ENCODE assay signal across 11 cellular contexts in genomic region chr18:9494778-9495302, GRCh38. TPM values are rescaled to one million over a fixed set of nuclear protein-coding genes. Genes with fewer than 3 reads are reported as not detected.
DNase-seq lines count a peak whose midpoint lies in the region; ATAC-seq and TF ChIP-seq lines count a peak whose summit lies in the region.
"Had no signal": no experiment of that assay in that cellular context is flagged by ENCODE, and none has a peak within 500 bp of the region (broad histone marks: within the 10 kb centered on the region; RNA-seq: fewer than 3 reads in every experiment).

No MANE protein-coding gene starts in this region.

- POLR2A ChIA-PET in WTC11 (lab: Charles Lee), result no interaction called here

- peaks cover 33% of the 10 kb centered on the region for H3K4me1 Mint-ChIP-seq in activated CD8-positive, alpha-beta memory T cell treated with anti-CD3 and anti-CD28 coated beads, Interleukin-2, amount 10 ng/mL, durations not matched to agents 7 days and 5 days
- peaks cover 49% of the 10 kb centered on the region for H3K4me1 Mint-ChIP-seq in WTC11

- CTCF ChIA-PET in activated CD8-positive, alpha-beta memory T cell treated with anti-CD3 and anti-CD28 coated beads, Interleukin-2, amount 10 ng/mL, durations not matched to agents 7 days and 5 days (lab: Charles Lee), result interaction anchor here (2.7 kb wide), 1 partner anchor 22 kb away, joined by 6 read pairs; no protein-coding TSS in a partner anchor
- CTCF ChIA-PET in WTC11 (lab: Charles Lee), result no interaction called here

- H3K4me3 Mint-ChIP-seq in activated CD8-positive, alpha-beta memory T cell treated with anti-CD3 and anti-CD28 coated beads, Interleukin-2, amount 10 ng/mL, durations not matched to agents 7 days and 5 days, result no peak overlapping the region
- peak overlapping the region; percentile 14; the same call in 1 of the 2 replicates for H3K4me3 Mint-ChIP-seq in WTC11

- no peak for TF ChIP-seq CTCF in WTC11 (IDR thresholded peaks at IDR 0.05)

- peak; percentile 72 for DNase-seq in activated CD8-positive, alpha-beta memory T cell treated with anti-CD3 and anti-CD28 coated beads, Interleukin-2, amount 10 ng/mL, durations not matched to agents 7 days and 5 days
- DNase-seq in activated CD8-positive, alpha-beta memory T cell treated with anti-CD3 and anti-CD28 coated beads, Interleukin-2, amount 50 U/mL, for 4 hours, result no peak
- no peak for DNase-seq in WTC11 (ENCODE audit: low spot score)
- no peak for DNase-seq in stimulated activated naive CD8-positive, alpha-beta T cell treated with anti-CD3 and anti-CD28 coated beads, Interleukin-15, Interleukin-2, amounts not matched to agents 100 U/mL and 50 U/mL, for 24 hours
- DNase-seq in NCI-H2029 (lab: John Stamatoyannopoulos, UW), result no peak
- DNase-seq in HT-29 (ENCODE audit: low spot score), result no peak
- DNase-seq in NCI-H2107 treated with DMSO at 0.1 percent for 48 hours (lab: John Stamatoyannopoulos, UW; ENCODE audit: unreplicated experiment), result no peak
- DNase-seq: retina, Right ventricle myocardium superior had no signal

- peak; percentile 89 for ATAC-seq in activated CD8-positive, alpha-beta memory T cell treated with anti-CD3 and anti-CD28 coated beads, Interleukin-2, amount 10 ng/mL, durations not matched to agents 7 days and 5 days
- ATAC-seq in HG03159 (IDR thresholded peaks at IDR 0.05; ENCODE audit: unreplicated experiment) (peak; percentile 96), WTC11 (peak; percentile 50)
- peak; percentile 40 for ATAC-seq in stimulated activated naive CD8-positive, alpha-beta T cell treated with anti-CD3 and anti-CD28 coated beads, Interleukin-15, Interleukin-2, amounts not matched to agents 100 U/mL and 50 U/mL, for 24 hours
- ATAC-seq: A549 had no signal

- peaks cover 29% of the 10 kb centered on the region for H3K36me3 Mint-ChIP-seq in activated CD8-positive, alpha-beta memory T cell treated with anti-CD3 and anti-CD28 coated beads, Interleukin-2, amount 10 ng/mL, durations not matched to agents 7 days and 5 days
- peaks cover 27% of the 10 kb centered on the region for H3K36me3 Mint-ChIP-seq in WTC11

- no peaks in the 10 kb centered on the region for H3K27me3 Mint-ChIP-seq in activated CD8-positive, alpha-beta memory T cell treated with anti-CD3 and anti-CD28 coated beads, Interleukin-2, amount 10 ng/mL, durations not matched to agents 7 days and 5 days
- H3K27me3 Mint-ChIP-seq in WTC11 (ENCODE audit: low read depth), result no peaks in the 10 kb centered on the region

- peak overlapping the region; percentile 54 for H3K27ac Mint-ChIP-seq in activated CD8-positive, alpha-beta memory T cell treated with anti-CD3 and anti-CD28 coated beads, Interleukin-2, amount 10 ng/mL, durations not matched to agents 7 days and 5 days
- peak overlapping the region; percentile 88 for H3K27ac Mint-ChIP-seq in WTC11

- no peaks in the 10 kb centered on the region for H3K9me3 Mint-ChIP-seq in activated CD8-positive, alpha-beta memory T cell treated with anti-CD3 and anti-CD28 coated beads, Interleukin-2, amount 10 ng/mL, durations not matched to agents 7 days and 5 days (ENCODE audit: low read depth)
- peaks cover 28% of the 10 kb centered on the region for H3K9me3 Mint-ChIP-seq in WTC11

TF ChIP-seq in WTC11, 78 proteins besides CTCF, POLR2A, EP300 and RAD21 (continues in another document):
- peak; percentile 88; the same call in 1 of the 2 replicates for TF ChIP-seq ZSCAN18 (CRISPR knock-in tag; IDR thresholded peaks at IDR 0.05)
- no peak for TF ChIP-seq GTF2I (CRISPR knock-in tag; conservative IDR thresholded peaks at IDR 0.05)
- no peak for TF ChIP-seq PRRX2 (CRISPR knock-in tag; IDR thresholded peaks at IDR 0.05)
- TF ChIP-seq STAT6 (CRISPR knock-in tag; conservative IDR thresholded peaks at IDR 0.05; ENCODE audit: low read depth), result no peak
- TF ChIP-seq FOXK1 (CRISPR knock-in tag; IDR thresholded peaks at IDR 0.05), result no peak
- TF ChIP-seq TP53 (CRISPR knock-in tag; IDR thresholded peaks at IDR 0.05), result no peak
- TF ChIP-seq TCF7 (CRISPR knock-in tag; IDR thresholded peaks at IDR 0.05; ENCODE audit: low read depth), result no peak
- TF ChIP-seq MYBL2 (CRISPR knock-in tag; IDR thresholded peaks at IDR 0.05), result no peak
- no peak for TF ChIP-seq ZMAT4 (CRISPR knock-in tag; IDR thresholded peaks at IDR 0.05)
- no peak for TF ChIP-seq ZNF317 (CRISPR knock-in tag; IDR thresholded peaks at IDR 0.05; ENCODE audit: borderline replicate concordance, low read depth)
- no peak for TF ChIP-seq ERG (CRISPR knock-in tag; IDR thresholded peaks at IDR 0.05)
- TF ChIP-seq E2F4 (CRISPR knock-in tag; IDR thresholded peaks at IDR 0.05; ENCODE audit: borderline replicate concordance, low read depth), result no peak

RNA-seq across cellular contexts. Expression of gene RALBP1, which starts 19.5 kb away (rescaled TPM):
- 10 to 100 TPM; 55.1 to 57.2 TPM for total RNA-seq in activated CD8-positive, alpha-beta memory T cell treated with anti-CD3 and anti-CD28 coated beads, Interleukin-2, amount 10 ng/mL, durations not matched to agents 7 days and 5 days
- 59.9 to 69.3 TPM (median 61.4 TPM) in 3 replicates for total RNA-seq in WTC11 (2021)
- 62.2 and 67.8 TPM in 2 replicates for total RNA-seq in HT-29 (2014; rRNA removed; shearing (Covaris generic))

Comparison
In these comparisons a context has a peak if more than half of its experiments do, and no peak if none do; other contexts are left out.
1. ATAC-seq: peak in every context shown above with its lines; median percentile 96 in HG03159; 89 in activated CD8-positive, alpha-beta memory T cell treated with anti-CD3 and anti-CD28 coated beads, Interleukin-2, amount 10 ng/mL, durations not matched to agents 7 days and 5 days; 50 in WTC11; 40 in stimulated activated naive CD8-positive, alpha-beta T cell treated with anti-CD3 and anti-CD28 coated beads, Interleukin-15, Interleukin-2, amounts not matched to agents 100 U/mL and 50 U/mL, for 24 hours.